8 cellular contexts compared by ENCODE assay signal in genomic region chr1:30779294-30780071, GRCh38. TPM values are rescaled to one million over a fixed set of nuclear protein-coding genes. Genes with fewer than 3 reads are reported as not detected.
A peak's percentile ranks its signal among the peaks of the same experiment; 100 is the strongest.
DNase-seq lines count a peak whose midpoint lies in the region; ATAC-seq and TF ChIP-seq lines count a peak whose summit lies in the region.

No MANE protein-coding gene starts in this region.

- H3K4me3 ChIP-seq in HFF-Myc (replicated peaks; ENCODE audit: low read depth, low read length) (no peak overlapping the region), cardiac fibroblast (replicated peaks in 1 of 2; ENCODE audit: low read depth in 2 of 2, low read length in 2 of 2) (no peak overlapping the region)

- ATAC-seq in activated CD4-positive, CD25-positive, alpha-beta regulatory T cell treated with anti-CD3 and anti-CD28 coated beads, Interleukin-2, amount 50 U/mL, for 24 hours: peak; percentile 81 to 88
- ATAC-seq in left colon: peak; percentile 83
- ATAC-seq in HG02588 (IDR thresholded peaks at IDR 0.05; ENCODE audit: unreplicated experiment): no peak

- DNase-seq in EH (ENCODE audit: low read depth) (peak; percentile 72), HFF-Myc (ENCODE audit: extremely low read depth, low read depth) (peak; percentile 49), NCI-H2196 treated with DMSO at 0.1 percent for 48 hours (lab: John Stamatoyannopoulos, UW; ENCODE audit: unreplicated experiment) (peak; percentile 34), cardiac fibroblast (ENCODE audit: low read depth in 2 of 2) (peak; percentile 68 to 76), left colon (peak; percentile 64 to 91)
- DNase-seq in stimulated activated CD4-positive, alpha-beta T cell treated with anti-CD3 and anti-CD28 coated beads, Interleukin-4, amount 100 ng/mL, for 24 hours: peak; percentile 94

- intact Hi-C loops in left colon (cut with DNase I, micrococcal nuclease): loop anchor here (2.0 to 5.0 kb wide), 3 partner anchors 57 to 133 kb away; partner anchors contain the start of gene MATN1 (in 1 of the 2)

- peak; percentile 95 for TF ChIP-seq CTCF in HFF-Myc (IDR thresholded peaks at IDR 0.05; ENCODE audit: low read depth, low read length, missing control alignments)
- TF ChIP-seq CTCF in cardiac fibroblast (IDR thresholded peaks at IDR 0.05; ENCODE audit: low read depth, low read length): peak; percentile 92

RNA-seq across cellular contexts. Expression of gene LAPTM5, which starts 21.9 kb away (rescaled TPM):
- total RNA-seq in left colon: 10 to 100 TPM; 10.7 to 49.1 TPM

RNA-seq across cellular contexts. Expression of gene MATN1, which starts 56.1 kb away (rescaled TPM):
- total RNA-seq in left colon: not detected

Comparison
In these comparisons a context has a peak if more than half of its experiments do, and no peak if none do; other contexts are left out.
1. DNase-seq: peak in every context shown above with its lines; median percentile 94 in stimulated activated CD4-positive, alpha-beta T cell treated with anti-CD3 and anti-CD28 coated beads, Interleukin-4, amount 100 ng/mL, for 24 hours; 78 in left colon; 72 in EH; 72 in cardiac fibroblast; 49 in HFF-Myc; 34 in NCI-H2196 treated with DMSO at 0.1 percent for 48 hours.